In genomic region chr1:233668725-233669294, GRCh38 we compare ENCODE assay signal across 10 cellular contexts. TPM values are rescaled to one million over a fixed set of nuclear protein-coding genes. Genes with fewer than 3 reads are reported as not detected.
DNase-seq lines count a peak whose midpoint lies in the region; ATAC-seq, FAIRE-seq and TF ChIP-seq lines count a peak whose summit lies in the region.
"Had no signal": no experiment of that assay in that cellular context is flagged by ENCODE, and none has a peak within 500 bp of the region (broad histone marks: within the 10 kb centered on the region; RNA-seq: fewer than 3 reads in every experiment).

No MANE protein-coding gene starts in this region.

- FAIRE-seq in endometrium (lab: Jason Lieb, UNC) = peak; percentile 88

- peaks cover 0 to 3% of the 10 kb centered on the region in 2 donors for H3K36me3 Mint-ChIP-seq in activated T-cell treated with anti-CD3 and anti-CD28 coated beads, Interleukin-2, amount 50 U/mL, for 72 hours (ENCODE audit: insufficient read depth in 2 of 2)

- peak overlapping the region in 1 of 2 donors; percentile 13 for H3K27ac ChIP-seq in thoracic aorta
- H3K27ac ChIP-seq: BLaER1 had no signal

- H3K9me3 ChIP-seq in thoracic aorta = no peaks in the 10 kb centered on the region

- peaks cover 7% of the 10 kb centered on the region for H3K4me1 Mint-ChIP-seq in activated T-cell treated with anti-CD3 and anti-CD28 coated beads, Interleukin-2, amount 50 U/mL, for 72 hours (ENCODE audit: low read depth)
- H3K4me1 Mint-ChIP-seq: nephron progenitor cell had no signal

- no peak for TF ChIP-seq CTCF in thoracic aorta (IDR thresholded peaks at IDR 0.05)

- peak; percentile 64 to 98 for ATAC-seq in activated T-cell treated with anti-CD3 and anti-CD28 coated beads, Interleukin-2, amount 50 U/mL, for 72 hours (replicated peaks in 1 of 2)
- ATAC-seq in HG03565 (IDR thresholded peaks at IDR 0.05; ENCODE audit: unreplicated experiment) (peak; percentile 67), thoracic aorta (ENCODE audit: insufficient number of reproducible peaks, low FRiP score, low read depth) (peak; percentile 38), GM19397 (IDR thresholded peaks at IDR 0.05; ENCODE audit: unreplicated experiment) (no peak)

- no peaks in the 10 kb centered on the region for H3K36me3 ChIP-seq in thoracic aorta
- H3K36me3 ChIP-seq: BLaER1 had no signal

- peaks cover 0 to 4% of the 10 kb centered on the region in 2 donors for H3K9me3 Mint-ChIP-seq in activated T-cell treated with anti-CD3 and anti-CD28 coated beads, Interleukin-2, amount 50 U/mL, for 72 hours

- no peak overlapping the region for H3K27ac Mint-ChIP-seq in activated T-cell treated with anti-CD3 and anti-CD28 coated beads, Interleukin-2, amount 50 U/mL, for 72 hours
- H3K27ac Mint-ChIP-seq: nephron progenitor cell had no signal

- H3K4me1 ChIP-seq in thoracic aorta (ENCODE audit: control insufficient read depth in 1 of 2, low read depth in 2 of 2) = peaks cover 7 to 19% of the 10 kb centered on the region in 2 donors

- no peak overlapping the region for H3K4me3 Mint-ChIP-seq in activated T-cell treated with anti-CD3 and anti-CD28 coated beads, Interleukin-2, amount 50 U/mL, for 72 hours
- H3K4me3 Mint-ChIP-seq: nephron progenitor cell had no signal

- no peaks in the 10 kb centered on the region for H3K27me3 ChIP-seq in thoracic aorta (replicated peaks; ENCODE audit: insufficient read depth)
- H3K27me3 ChIP-seq: BLaER1 had no signal

- no peak overlapping the region for H3K4me3 ChIP-seq in thoracic aorta
- H3K4me3 ChIP-seq: BLaER1 had no signal

- DNase-seq in activated T-cell treated with anti-CD3 and anti-CD28 coated beads, Interleukin-2, amount 50 U/mL, for 72 hours = peak; percentile 4 to 44
- no peak for DNase-seq in activated T-cell treated with anti-CD3 and anti-CD28 coated beads for 4 hours
- DNase-seq in thoracic aorta (ENCODE audit: low spot score) = no peak
- DNase-seq in Kasumi-1 (lab: John Stamatoyannopoulos, UW) = no peak
- no peak for DNase-seq in NCI-H128 (lab: John Stamatoyannopoulos, UW; ENCODE audit: unreplicated experiment)
- DNase-seq: nephron progenitor cell had no signal

- peaks cover 22% of the 10 kb centered on the region for H3K27me3 Mint-ChIP-seq in activated T-cell treated with anti-CD3 and anti-CD28 coated beads, Interleukin-2, amount 50 U/mL, for 72 hours (ENCODE audit: low read depth)

RNA-seq across cellular contexts. Expression of gene KCNK1, which starts 54.9 kb away (rescaled TPM):
- 1 to 10 TPM in 1 of 2 donors, under 1 TPM in 1; 0.43 to 5.9 TPM for total RNA-seq in activated T-cell treated with anti-CD3 and anti-CD28 coated beads, Interleukin-2, amount 50 U/mL, for 72 hours
- 1 to 10 TPM; 6.2 to 8.5 TPM for total RNA-seq in thoracic aorta

Comparison
In these comparisons a context has a peak if more than half of its experiments do, and no peak if none do; other contexts are left out.
1. DNase-seq: peak in activated T-cell treated with anti-CD3 and anti-CD28 coated beads, Interleukin-2, amount 50 U/mL, for 72 hours (2 of 2); none in activated T-cell treated with anti-CD3 and anti-CD28 coated beads for 4 hours (single experiment), thoracic aorta (single experiment), Kasumi-1 (0 of 2) and NCI-H128 (single experiment).